In genomic region chr3:197454014-197454413, GRCh38 we compare ENCODE assay signal across 8 cellular contexts.
DNase-seq lines count a peak whose midpoint lies in the region; ATAC-seq and TF ChIP-seq lines count a peak whose summit lies in the region.

No MANE protein-coding gene starts in this region.

- DNase-seq in D341Med (ENCODE audit: low spot score) (peak; percentile 52), GM20000 (ENCODE audit: low spot score) (peak; percentile 51), WERI-Rb-1 (peak; percentile 47), mesendoderm (peak; percentile 69), upper lobe of left lung (no peak), body of pancreas (no peak), dedifferentiated amniotic fluid mesenchymal stem cell (ENCODE audit: extremely low spot score) (no peak)

- H3K23ac ChIP-seq in mesendoderm (ENCODE audit: low read length), result no peak overlapping the region

- H3K4me3 ChIP-seq in WERI-Rb-1 (ENCODE audit: low read depth, low read length), result no peak overlapping the region
- no peak overlapping the region for H3K4me3 ChIP-seq in mesendoderm (ENCODE audit: low read length)
- no peak overlapping the region for H3K4me3 ChIP-seq in upper lobe of left lung
- no peak overlapping the region for H3K4me3 ChIP-seq in body of pancreas

- ATAC-seq in GM21390 (IDR thresholded peaks at IDR 0.05; ENCODE audit: unreplicated experiment), result no peak
- ATAC-seq in upper lobe of left lung (ENCODE audit: low FRiP score in 2 of 2), result no peak
- no peak for ATAC-seq in body of pancreas

- no peak overlapping the region for H2BK5ac ChIP-seq in mesendoderm (ENCODE audit: low read length)

- H3K9ac ChIP-seq in mesendoderm (ENCODE audit: low read length), result no peak overlapping the region

- H3K9me3 ChIP-seq in WERI-Rb-1 (ENCODE audit: severe bottlenecking) (no peaks in the 10 kb centered on the region), upper lobe of left lung (no peaks in the 10 kb centered on the region), body of pancreas (no peaks in the 10 kb centered on the region)

- no peak overlapping the region for H3K4me2 ChIP-seq in mesendoderm (ENCODE audit: low read length)

- H3K27ac ChIP-seq in WERI-Rb-1 (no peak overlapping the region), mesendoderm (ENCODE audit: low read depth, low read length) (no peak overlapping the region), upper lobe of left lung (no peak overlapping the region), body of pancreas (no peak overlapping the region)

- no CpG with 5 or more reads among the region's 3 CpGs for WGBS in mesendoderm (ENCODE audit: extremely low coverage, insufficient coverage, low lambda C conversion rate)
- 52 to 59% methylated on average over 3 of the region's 3 CpGs for WGBS in upper lobe of left lung, 2 donors
- WGBS in body of pancreas, 2 donors, result 38% methylated on average over 3 of the region's 3 CpGs

- H2BK120ac ChIP-seq in mesendoderm (ENCODE audit: low read depth, low read length), result no peak overlapping the region

- H2BK15ac ChIP-seq in mesendoderm (replicated peaks; ENCODE audit: low read depth), result no peak overlapping the region

- no peaks in the 10 kb centered on the region for H3K79me2 ChIP-seq in mesendoderm (ENCODE audit: control insufficient read depth, insufficient read depth, low read length)

- intact Hi-C loops in body of pancreas (cut with DNase I), result no loop called here

- H3K18ac ChIP-seq in mesendoderm (ENCODE audit: low read length), result no peak overlapping the region

- no peaks in the 10 kb centered on the region for H3K79me1 ChIP-seq in mesendoderm (ENCODE audit: low read length)

- no peak overlapping the region for H3K56ac ChIP-seq in mesendoderm (ENCODE audit: low read length)

- TF ChIP-seq EP300 in upper lobe of left lung (IDR thresholded peaks at IDR 0.05), result no peak

- TF ChIP-seq POLR2A in upper lobe of left lung (IDR thresholded peaks at IDR 0.05), result no peak
- no peak for TF ChIP-seq POLR2A in body of pancreas (IDR thresholded peaks at IDR 0.05)

- H3K27me3 ChIP-seq in WERI-Rb-1 (ENCODE audit: insufficient read depth, low read depth, severe bottlenecking) (no peaks in the 10 kb centered on the region), mesendoderm (ENCODE audit: insufficient read depth, low read length, poor library complexity) (no peaks in the 10 kb centered on the region), upper lobe of left lung (no peaks in the 10 kb centered on the region), body of pancreas (no peaks in the 10 kb centered on the region)

- H3K36me3 ChIP-seq in WERI-Rb-1, result no peaks in the 10 kb centered on the region
- H3K36me3 ChIP-seq in mesendoderm (ENCODE audit: control insufficient read depth, insufficient read depth, low read length), result no peaks in the 10 kb centered on the region
- H3K36me3 ChIP-seq in upper lobe of left lung, result no peaks in the 10 kb centered on the region
- no peaks in the 10 kb centered on the region for H3K36me3 ChIP-seq in body of pancreas (replicated peaks in 1 of 2; ENCODE audit: insufficient read depth in 1 of 2, low read depth in 2 of 2)

- TF ChIP-seq CTCF in GM20000 (IDR thresholded peaks at IDR 0.05; ENCODE audit: extremely low read depth, missing control alignments) (no peak), WERI-Rb-1 (IDR thresholded peaks at IDR 0.05; ENCODE audit: low read depth, low read length) (peak; percentile 66), upper lobe of left lung (IDR thresholded peaks at IDR 0.05) (peak in 2 of 6 experiments; percentile 6 to 12), body of pancreas (IDR thresholded peaks at IDR 0.05) (peak in 2 of 7 experiments; percentile 11 to 12)

- H3K4ac ChIP-seq in mesendoderm (ENCODE audit: low read depth, low read length), result no peak overlapping the region

- H3K4me1 ChIP-seq in mesendoderm (ENCODE audit: control insufficient read depth, low read depth, low read length) (peaks cover 6% of the 10 kb centered on the region), upper lobe of left lung (peaks cover 0 to 15% (median 6%) of the 10 kb centered on the region in 4 donors), body of pancreas (peaks cover 15% of the 10 kb centered on the region)

- no peak overlapping the region for H2AK5ac ChIP-seq in mesendoderm (ENCODE audit: low read length)

- no peak overlapping the region for H4K5ac ChIP-seq in mesendoderm (ENCODE audit: low read length)

- H4K8ac ChIP-seq in mesendoderm (ENCODE audit: low read depth, low read length), result no peak overlapping the region

Comparison
In these comparisons a context has a peak if more than half of its experiments do, and no peak if none do; other contexts are left out.
1. DNase-seq: peak in D341Med (single experiment), GM20000 (single experiment), WERI-Rb-1 (single experiment) and mesendoderm (single experiment); none in upper lobe of left lung (0 of 2), body of pancreas (0 of 4) and dedifferentiated amniotic fluid mesenchymal stem cell (single experiment).